ENCODE assay signal across 20 cellular contexts in the genomic region with DNA sequence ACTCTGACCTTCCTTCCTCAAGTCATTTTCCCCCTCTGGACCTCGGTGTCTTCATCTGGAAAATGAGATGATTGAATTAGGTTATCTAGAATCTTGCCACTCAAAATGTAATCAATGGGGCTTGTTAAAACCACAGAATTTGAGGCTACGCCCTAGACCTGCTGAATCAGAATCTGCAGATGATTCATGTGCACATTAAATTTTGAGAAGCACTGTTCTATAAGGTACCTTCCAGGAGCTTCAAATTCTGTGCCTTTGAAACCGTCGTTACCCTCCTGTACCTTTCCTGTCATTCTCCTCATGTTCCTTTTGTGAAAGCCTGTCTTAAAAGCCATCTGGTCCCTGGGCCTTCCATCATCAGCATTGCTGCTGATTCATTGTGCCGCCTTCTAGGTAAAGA.
DNase-seq lines count a peak whose midpoint lies in the region; ATAC-seq, FAIRE-seq and TF ChIP-seq lines count a peak whose summit lies in the region.
"Had no signal": no experiment of that assay in that cellular context is flagged by ENCODE, and none has a peak within 500 bp of the region (broad histone marks: within the 10 kb centered on the region; RNA-seq: fewer than 3 reads in every experiment).

No MANE protein-coding gene starts in this region.

- POLR2A ChIA-PET in HCT116 (lab: Charles Lee) (no interaction called here), PC-9 (lab: Charles Lee; ENCODE audit: unreplicated experiment) (interaction anchor here (0.6 kb wide), 1 partner anchor 310 kb away, joined by 4 read pairs; no protein-coding TSS in a partner anchor)

- in situ Hi-C loops in mammary epithelial cell (cut with MboI; ENCODE audit: low sequenced_read_pairs in 2 of 2): no loop called here

- DNase-seq in HCT116 (ENCODE audit: low read depth, low spot score) (no peak), PC-9 (peak in 1 of 2 experiments; percentile 74), mammary epithelial cell (peak; percentile 68), mesenchymal stem cell (no peak), H54 (ENCODE audit: insufficient read length, low spot score) (no peak)
- DNase-seq: ACHN, AML-193, DMS 273 treated with DMSO at 0.1 percent for 48 hours, HCEC 1CT, NCI-H1436, NCI-H2029 treated with DMSO at 0.1 percent for 48 hours, NCI-H2227 treated with DMSO at 0.1 percent for 48 hours, NCI-H524, SHP77 had no signal

- no peak overlapping the region for H3K4ac ChIP-seq in mesenchymal stem cell (ENCODE audit: low read depth in 1 of 2, low read length in 2 of 2)

- FAIRE-seq in H54 (lab: Jason Lieb, UNC): no peak
- FAIRE-seq: GM19239, K562 had no signal

- CTCF ChIA-PET in HCT116 (lab: Charles Lee) (no interaction called here), PC-9 (lab: Charles Lee) (no interaction called here), mammary epithelial cell (lab: Charles Lee; ENCODE audit: low non-redundant PET) (no interaction called here)

- H2AFZ ChIP-seq in HCT116 (ENCODE audit: low read depth, low read length, poor library complexity, severe bottlenecking) (no peak overlapping the region), PC-9 (no peak overlapping the region), mammary epithelial cell (ENCODE audit: low read depth, low read length) (no peak overlapping the region), mesenchymal stem cell (ENCODE audit: low read depth, low read length) (no peak overlapping the region)

- BruUV-seq in HCT116 (replicated peaks; lab: Mats Ljungman, UMichigan) (no TSS peak), PC-9 (replicated peaks; lab: Mats Ljungman, UMichigan) (no TSS peak), mammary epithelial cell (replicated peaks; lab: Mats Ljungman, UMichigan) (no TSS peak)

- H3K14ac ChIP-seq in mesenchymal stem cell (ENCODE audit: low read length in 2 of 2): no peak overlapping the region

- peaks cover 4% of the 10 kb centered on the region for H3K79me1 ChIP-seq in mesenchymal stem cell (replicated peaks; ENCODE audit: low read length, poor library complexity, severe bottlenecking)

- dilution Hi-C loops in mammary epithelial cell (cut with HindIII; ENCODE audit: low sequenced_read_pairs): no loop called here

- WGBS in mammary epithelial cell (ENCODE audit: low coverage, missing lambda C conversion rate): 40% methylated on average over 4 of the region's 5 CpGs
- WGBS in mesenchymal stem cell: 70% methylated on average over 5 of the region's 5 CpGs

- no peak overlapping the region for H2BK12ac ChIP-seq in mesenchymal stem cell (ENCODE audit: low read length in 2 of 2)

- no peak overlapping the region for H3K18ac ChIP-seq in mesenchymal stem cell (ENCODE audit: low read depth in 1 of 2, low read length in 2 of 2)

- H2AK5ac ChIP-seq in mesenchymal stem cell (ENCODE audit: low read length, severe bottlenecking): no peak overlapping the region

- H4K20me1 ChIP-seq in HCT116 (ENCODE audit: insufficient read depth) (no peaks in the 10 kb centered on the region), PC-9 (ENCODE audit: insufficient read depth) (peaks cover 8% of the 10 kb centered on the region; the same call in 1 of the 2 replicates), mammary epithelial cell (ENCODE audit: insufficient read depth, low read length) (no peaks in the 10 kb centered on the region)

- H3K9ac ChIP-seq in HCT116 (ENCODE audit: low read length) (no peak overlapping the region), mammary epithelial cell (ENCODE audit: insufficient read depth, low read length) (no peak overlapping the region), mesenchymal stem cell (ENCODE audit: low read length) (peak overlapping the region; percentile 10)

- intact Hi-C loops in HCT116 (cut with micrococcal nuclease) (no loop called here), PC-9 (cut with micrococcal nuclease; ENCODE audit: unreplicated experiment) (no loop called here), mammary epithelial cell (cut with micrococcal nuclease) (loop anchor here (5.0 to 10.0 kb wide), 2 partner anchors 194 to 302 kb away; no protein-coding TSS in a partner anchor)

- ATAC-seq in HCT116: no peak
- no peak for ATAC-seq in GM21786 (IDR thresholded peaks at IDR 0.05; ENCODE audit: unreplicated experiment)
- ATAC-seq in HG03469 (IDR thresholded peaks at IDR 0.05; ENCODE audit: unreplicated experiment): no peak
- ATAC-seq: K562, Panc1, SK-N-SH treated with all-trans-retinoic acid at 6 μM for 48 hours had no signal

- no peak for TF ChIP-seq RAD21 in HCT116 (IDR thresholded peaks at IDR 0.05; ENCODE audit: low read depth)

- H3F3A ChIP-seq in PC-9 (ENCODE audit: insufficient read depth, low read depth): peaks cover 13% of the 10 kb centered on the region

- H2BK120ac ChIP-seq in mesenchymal stem cell (ENCODE audit: low read depth, low read length): no peak overlapping the region

- H4K91ac ChIP-seq in mesenchymal stem cell (ENCODE audit: low read length): no peak overlapping the region

- no peaks in the 10 kb centered on the region for H3K9me2 ChIP-seq in HCT116 (ENCODE audit: insufficient read depth)
- H3K9me2 ChIP-seq in PC-9 (ENCODE audit: insufficient read depth): no peaks in the 10 kb centered on the region

- H3K27ac ChIP-seq in HCT116 (ENCODE audit: low read depth, low read length): no peak overlapping the region
- H3K27ac ChIP-seq in PC-9: no peak overlapping the region
- peak overlapping the region; percentile 2 for H3K27ac ChIP-seq in mammary epithelial cell (ENCODE audit: insufficient read depth, low read depth, low read length)
- no peak overlapping the region for H3K27ac ChIP-seq in mesenchymal stem cell (ENCODE audit: low read length, poor library complexity, severe bottlenecking)

- H4K8ac ChIP-seq in mesenchymal stem cell (ENCODE audit: low read length): no peak overlapping the region

- H3K4me2 ChIP-seq in HCT116 (ENCODE audit: low read length): 0 out of 2 replicates have a peak overlapping the region, but pooled peaks have one; percentile 7
- H3K4me2 ChIP-seq in PC-9: peak overlapping the region; percentile 29
- peak overlapping the region; percentile 10 for H3K4me2 ChIP-seq in mammary epithelial cell (ENCODE audit: insufficient read depth, low read depth, low read length)
- no peak overlapping the region for H3K4me2 ChIP-seq in mesenchymal stem cell (ENCODE audit: low read length, poor library complexity, severe bottlenecking)

- H3K4me1 ChIP-seq in HCT116 (ENCODE audit: control insufficient read depth in 1 of 2, insufficient read depth in 2 of 2, low read length in 2 of 2): peaks cover 3 to 12% of the 10 kb centered on the region in 2 experiments; a peak in 1 of 4 replicates
- H3K4me1 ChIP-seq in PC-9 (replicated peaks; ENCODE audit: insufficient read depth): peaks cover 36% of the 10 kb centered on the region
- peaks cover 41% of the 10 kb centered on the region for H3K4me1 ChIP-seq in mammary epithelial cell (ENCODE audit: insufficient read depth, low read length)
- peaks cover 9% of the 10 kb centered on the region for H3K4me1 ChIP-seq in mesenchymal stem cell (ENCODE audit: control insufficient read depth, insufficient read depth, low read depth, low read length)

- H3K4me3 ChIP-seq in HCT116 (replicated peaks in 1 of 2; ENCODE audit: low read depth in 1 of 2, low read length in 2 of 2) (no peak overlapping the region), PC-9 (no peak overlapping the region), mammary epithelial cell (replicated peaks in 1 of 3; ENCODE audit: insufficient read depth in 1 of 3, low read depth in 2 of 3, low read length in 3 of 3) (no peak overlapping the region), mesenchymal stem cell (ENCODE audit: insufficient read depth in 1 of 2, low read depth in 1 of 2, low read length in 2 of 2) (no peak overlapping the region)
- H3K4me3 ChIP-seq: K562 had no signal

- TF ChIP-seq POLR2A in HCT116 (IDR thresholded peaks at IDR 0.05; ENCODE audit: borderline replicate concordance, extremely low read depth, insufficient read depth, insufficient read length) (no peak), H54 (IDR thresholded peaks at IDR 0.05; ENCODE audit: low read depth, low read length) (no peak)

- RAD21 ChIA-PET in HCT116 (lab: Charles Lee; ENCODE audit: low non-redundant PET in 1 of 2, low total read pairs in 2 of 2, uncharacterized antibody in 2 of 2, unreplicated experiment in 2 of 2): no interaction called here

- H2BK15ac ChIP-seq in mesenchymal stem cell (ENCODE audit: low read depth, poor library complexity, severe bottlenecking): no peak overlapping the region

- no peak overlapping the region for H3K23ac ChIP-seq in mesenchymal stem cell (ENCODE audit: low read length in 2 of 2)

- H3K79me2 ChIP-seq in HCT116 (ENCODE audit: insufficient read depth, low read length): no peaks in the 10 kb centered on the region
- peaks cover 33% of the 10 kb centered on the region for H3K79me2 ChIP-seq in PC-9 (ENCODE audit: low read depth)
- H3K79me2 ChIP-seq in mammary epithelial cell (ENCODE audit: insufficient read depth, low read length): peaks cover 6% of the 10 kb centered on the region

- no peaks in the 10 kb centered on the region for H3K9me3 ChIP-seq in HCT116 (ENCODE audit: control insufficient read depth in 1 of 2, insufficient read depth in 1 of 2, low read depth in 1 of 2, low read length in 2 of 2)
- H3K9me3 ChIP-seq in PC-9 (ENCODE audit: insufficient read depth, low read depth): no peaks in the 10 kb centered on the region
- no peaks in the 10 kb centered on the region for H3K9me3 ChIP-seq in mammary epithelial cell (replicated peaks; ENCODE audit: insufficient read depth, low read length)
- no peaks in the 10 kb centered on the region for H3K9me3 ChIP-seq in mesenchymal stem cell (ENCODE audit: control insufficient read depth, low read length)

- H3K27me3 ChIP-seq in HCT116 (ENCODE audit: insufficient read depth, low read length) (no peaks in the 10 kb centered on the region), PC-9 (ENCODE audit: insufficient read depth, low read depth) (no peaks in the 10 kb centered on the region), mammary epithelial cell (ENCODE audit: insufficient read depth, low read length) (no peaks in the 10 kb centered on the region), mesenchymal stem cell (ENCODE audit: control insufficient read depth in 1 of 2, insufficient read depth in 1 of 2, low read length in 2 of 2) (no peaks in the 10 kb centered on the region)

- no peak overlapping the region for H2BK5ac ChIP-seq in mesenchymal stem cell (ENCODE audit: low read depth, low read length, poor library complexity, severe bottlenecking)

- no peaks in the 10 kb centered on the region for H3K36me3 ChIP-seq in HCT116 (ENCODE audit: control insufficient read depth in 1 of 2, insufficient read depth in 2 of 2, low read length in 2 of 2)
- no peaks in the 10 kb centered on the region for H3K36me3 ChIP-seq in PC-9 (ENCODE audit: low read depth)
- no peaks in the 10 kb centered on the region for H3K36me3 ChIP-seq in mammary epithelial cell (ENCODE audit: insufficient read depth, low read length)
- H3K36me3 ChIP-seq in mesenchymal stem cell (ENCODE audit: control insufficient read depth in 1 of 2, insufficient read depth in 2 of 2, low read depth in 1 of 2, low read length in 2 of 2): peaks cover 8 to 10% of the 10 kb centered on the region in 2 experiments

- TF ChIP-seq CTCF in HCT116 (IDR thresholded peaks at IDR 0.05 in 2 of 3, conservative IDR thresholded peaks at IDR 0.05 in 1 of 3; ENCODE audit: borderline replicate concordance in 1 of 3, insufficient read depth in 1 of 3, low read depth in 2 of 3, low read length in 2 of 3): no peak
- no peak for TF ChIP-seq CTCF in PC-9 (conservative IDR thresholded peaks at IDR 0.05)
- no peak for TF ChIP-seq CTCF in mammary epithelial cell (conservative IDR thresholded peaks at IDR 0.05 in 1 of 2, IDR thresholded peaks at IDR 0.05 in 1 of 2; ENCODE audit: extremely low read depth in 1 of 2, insufficient read depth in 1 of 2, low read depth in 1 of 2, low read length in 2 of 2)
